8 cellular contexts compared by ENCODE assay signal in the genomic region with DNA sequence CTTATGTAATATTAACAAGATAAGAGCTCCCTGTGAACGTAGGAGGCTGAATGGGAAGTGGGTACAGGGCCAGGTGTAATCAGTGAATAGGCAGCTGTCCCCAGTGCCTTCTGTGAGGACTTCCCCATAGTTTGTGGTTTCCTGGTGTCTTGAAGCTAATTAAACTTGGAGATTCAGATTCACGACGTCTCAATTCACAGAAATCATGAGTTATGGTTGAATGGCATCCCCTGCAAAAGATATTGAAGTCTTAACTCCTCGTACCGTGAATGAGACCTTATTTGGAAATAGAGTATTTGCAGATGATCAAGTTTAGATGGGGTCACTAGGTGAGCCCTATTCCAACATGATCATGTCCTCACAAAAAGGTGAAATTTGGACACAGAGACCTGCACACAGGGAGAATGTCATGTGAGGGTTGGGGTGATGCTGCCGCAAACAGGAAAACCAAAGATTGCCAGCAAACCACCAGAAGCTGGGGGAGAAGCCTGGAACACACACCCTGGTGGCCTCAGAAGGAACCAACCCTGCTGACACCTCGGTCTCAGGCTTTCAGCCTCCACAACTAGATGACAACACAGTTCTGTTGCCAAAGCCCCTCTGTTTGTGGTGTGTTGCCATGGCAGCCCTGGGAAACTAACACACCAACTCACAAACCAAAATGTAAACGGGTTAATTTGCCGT. TPM values are rescaled to one million over a fixed set of nuclear protein-coding genes. Genes with fewer than 3 reads are reported as not detected.
DNase-seq lines count a peak whose midpoint lies in the region; ATAC-seq and TF ChIP-seq lines count a peak whose summit lies in the region.

No MANE protein-coding gene starts in this region.

- H3K4me3 ChIP-seq in GM23338 (no peak overlapping the region), Panc1 (ENCODE audit: low read depth in 2 of 2, low read length in 2 of 2) (no peak overlapping the region)

- CTCF ChIA-PET in Panc1 (lab: Charles Lee) = no interaction called here

- no peaks in the 10 kb centered on the region; the same call in 2 of the 3 replicates for H3K9me3 Mint-ChIP-seq in GM23338
- H3K9me3 Mint-ChIP-seq in activated naive CD4-positive, alpha-beta T cell treated with anti-CD3 and anti-CD28 coated beads, Interleukin-2, amount 50 U/mL, for 24 hours = no peaks in the 10 kb centered on the region
- H3K9me3 Mint-ChIP-seq in natural killer cell treated with Interleukin-12 subunit alpha and Interleukin-12 subunit beta and Interleukin-15 and Interleukin-18, amount 100 ng/mL, for 72 hours = peaks cover 3% of the 10 kb centered on the region

- intact Hi-C loops in Panc1 (cut with micrococcal nuclease; ENCODE audit: unreplicated experiment) = loop anchor here (10.0 kb wide), 1 partner anchor 59 kb away; no protein-coding TSS in a partner anchor

- H3K27ac Mint-ChIP-seq in GM23338 = no peak overlapping the region
- peak overlapping the region; percentile 92 for H3K27ac Mint-ChIP-seq in activated naive CD4-positive, alpha-beta T cell treated with anti-CD3 and anti-CD28 coated beads, Interleukin-2, amount 50 U/mL, for 24 hours
- H3K27ac Mint-ChIP-seq in natural killer cell treated with Interleukin-12 subunit alpha and Interleukin-12 subunit beta and Interleukin-15 and Interleukin-18, amount 100 ng/mL, for 72 hours = peak overlapping the region; percentile 98 to 99

- H3K27me3 Mint-ChIP-seq in GM23338 (ENCODE audit: insufficient read depth, low read depth, poor library complexity) = peaks cover 2% of the 10 kb centered on the region
- H3K27me3 Mint-ChIP-seq in activated naive CD4-positive, alpha-beta T cell treated with anti-CD3 and anti-CD28 coated beads, Interleukin-2, amount 50 U/mL, for 24 hours = no peaks in the 10 kb centered on the region
- H3K27me3 Mint-ChIP-seq in natural killer cell treated with Interleukin-12 subunit alpha and Interleukin-12 subunit beta and Interleukin-15 and Interleukin-18, amount 100 ng/mL, for 72 hours = no peaks in the 10 kb centered on the region

- no peaks in the 10 kb centered on the region for H4K20me1 ChIP-seq in GM23338 (replicated peaks; ENCODE audit: insufficient read depth)

- H3K27me3 ChIP-seq in GM23338 (ENCODE audit: insufficient read depth) (no peaks in the 10 kb centered on the region), Panc1 (ENCODE audit: control insufficient read depth, insufficient read depth, low read length) (no peaks in the 10 kb centered on the region)

- in situ Hi-C loops in Panc1 (cut with HindIII; ENCODE audit: low pct_unique_long_range_greater_than_20kb, low sequenced_read_pairs) = no loop called here

- no peaks in the 10 kb centered on the region for H3F3A ChIP-seq in GM23338 (replicated peaks; ENCODE audit: low read depth)

- no peaks in the 10 kb centered on the region for H3K9me3 ChIP-seq in Panc1 (ENCODE audit: control insufficient read depth, insufficient read depth, low read depth, low read length)

- H3K4me1 ChIP-seq in GM23338 (ENCODE audit: insufficient read depth) = no peaks in the 10 kb centered on the region; the same call in 1 of the 2 replicates
- peaks cover 12% of the 10 kb centered on the region for H3K4me1 ChIP-seq in Panc1 (ENCODE audit: control insufficient read depth, insufficient read depth, low read length)

- H3K79me2 ChIP-seq in GM23338 (replicated peaks; ENCODE audit: insufficient read depth) = no peaks in the 10 kb centered on the region

- H3K27ac ChIP-seq in GM23338 (ENCODE audit: low read depth) (no peak overlapping the region), Panc1 (ENCODE audit: low read length) (peak overlapping the region; percentile 66; the same call in 1 of the 2 replicates)

- H3K4me2 ChIP-seq in GM23338 = no peak overlapping the region

- no peak overlapping the region for H3K4me3 Mint-ChIP-seq in GM23338
- peak overlapping the region; percentile 64 for H3K4me3 Mint-ChIP-seq in activated naive CD4-positive, alpha-beta T cell treated with anti-CD3 and anti-CD28 coated beads, Interleukin-2, amount 50 U/mL, for 24 hours
- peak overlapping the region; percentile 71 for H3K4me3 Mint-ChIP-seq in natural killer cell treated with Interleukin-12 subunit alpha and Interleukin-12 subunit beta and Interleukin-15 and Interleukin-18, amount 100 ng/mL, for 72 hours

- H3K36me3 ChIP-seq in GM23338 (ENCODE audit: insufficient read depth) (no peaks in the 10 kb centered on the region), Panc1 (ENCODE audit: control insufficient read depth, insufficient read depth, low read length) (no peaks in the 10 kb centered on the region)

- H3K36me3 Mint-ChIP-seq in GM23338 (ENCODE audit: low read depth) = no peaks in the 10 kb centered on the region
- H3K36me3 Mint-ChIP-seq in activated naive CD4-positive, alpha-beta T cell treated with anti-CD3 and anti-CD28 coated beads, Interleukin-2, amount 50 U/mL, for 24 hours = peaks cover 3% of the 10 kb centered on the region
- H3K36me3 Mint-ChIP-seq in natural killer cell treated with Interleukin-12 subunit alpha and Interleukin-12 subunit beta and Interleukin-15 and Interleukin-18, amount 100 ng/mL, for 72 hours = peaks cover 12% of the 10 kb centered on the region

- TF ChIP-seq CTCF in GM23338 (conservative IDR thresholded peaks at IDR 0.05; ENCODE audit: low read depth in 2 of 2) (peak; percentile 26 to 35; a peak in 3 of 4 replicates), Panc1 (IDR thresholded peaks at IDR 0.05) (peak; percentile 38; the same call in 1 of the 2 replicates)

- POLR2A ChIA-PET in Panc1 (lab: Charles Lee) = interaction anchor here (0.6 kb wide), 1 partner anchor 507 kb away, joined by 9 read pairs; no protein-coding TSS in a partner anchor

- ATAC-seq in GM23338 = peak; percentile 55
- no peak for ATAC-seq in Panc1
- peak; percentile 91 to 93 for ATAC-seq in natural killer cell treated with Interleukin-12 subunit alpha and Interleukin-12 subunit beta and Interleukin-15 and Interleukin-18, amount 100 ng/mL, for 72 hours
- no peak for ATAC-seq in HG02852 (IDR thresholded peaks at IDR 0.05; ENCODE audit: unreplicated experiment)

- no peaks in the 10 kb centered on the region for H3K9me2 ChIP-seq in GM23338 (ENCODE audit: insufficient read depth)

- DNase-seq in GF-D8 (lab: John Stamatoyannopoulos, UW) = peak; percentile 82
- peak; percentile 51 for DNase-seq in GM23338 (ENCODE audit: low spot score)
- no peak for DNase-seq in Panc1 (ENCODE audit: low read depth, low spot score)
- DNase-seq in natural killer cell treated with Interleukin-12 subunit alpha and Interleukin-12 subunit beta and Interleukin-15 and Interleukin-18, amount 100 ng/mL, for 72 hours (ENCODE audit: low spot score) = peak; percentile 93
- DNase-seq in AG08396 (ENCODE audit: low spot score) = no peak
- DNase-seq in NCI-H146 treated with DMSO at 0.1 percent for 48 hours (lab: John Stamatoyannopoulos, UW; ENCODE audit: unreplicated experiment) = no peak

- peaks cover 4% of the 10 kb centered on the region; the same call in 2 of the 3 replicates for H3K4me1 Mint-ChIP-seq in GM23338
- peaks cover 94% of the 10 kb centered on the region for H3K4me1 Mint-ChIP-seq in activated naive CD4-positive, alpha-beta T cell treated with anti-CD3 and anti-CD28 coated beads, Interleukin-2, amount 50 U/mL, for 24 hours
- peaks cover 81 to 90% of the 10 kb centered on the region in 2 donors for H3K4me1 Mint-ChIP-seq in natural killer cell treated with Interleukin-12 subunit alpha and Interleukin-12 subunit beta and Interleukin-15 and Interleukin-18, amount 100 ng/mL, for 72 hours (ENCODE audit: low read depth in 2 of 2)

- H2AFZ ChIP-seq in GM23338 = no peak overlapping the region

- BruUV-seq in Panc1 (replicated peaks; lab: Mats Ljungman, UMichigan) = no TSS peak

TF ChIP-seq in GM23338, 12 proteins besides CTCF, POLR2A, EP300 and RAD21 (continues in another document):
- TF ChIP-seq STAT1 (IDR thresholded peaks at IDR 0.05; ENCODE audit: unreplicated experiment) (no peak), EZH2phosphoT487 (IDR thresholded peaks at IDR 0.05; ENCODE audit: unreplicated experiment) (no peak), NANOG (IDR thresholded peaks at IDR 0.05; ENCODE audit: borderline replicate concordance) (no peak), POLR2AphosphoS5 (IDR thresholded peaks at IDR 0.05; ENCODE audit: low read depth) (no peak), ZNF331 (CRISPR knock-in tag; IDR thresholded peaks at IDR 0.05; ENCODE audit: low read depth) (no peak), ZNF114 (CRISPR knock-in tag; IDR thresholded peaks at IDR 0.05) (no peak), ETS1 (IDR thresholded peaks at IDR 0.05) (no peak), JUNB (IDR thresholded peaks at IDR 0.05; ENCODE audit: unreplicated experiment) (no peak), CREB1 (CRISPR knock-in tag; IDR thresholded peaks at IDR 0.05; ENCODE audit: low read depth) (no peak)

RNA-seq across cellular contexts. Expression of gene ARL4C, which starts 13.2 kb away (rescaled TPM):
- 9.1 and 9.9 TPM in 2 replicates for total RNA-seq in GM23338 (2014; rRNA removed; shearing (Covaris generic))
- polyA plus RNA-seq in GM23338 (2016; fragmentation: Nextera tagmentation; extraction: Ambion mirVana) = 5.6 and 5.8 TPM in 2 replicates
- total RNA-seq in Panc1 (2021; ENCODE audit: unreplicated experiment) = 151 TPM
- 176 TPM for polyA plus RNA-seq in Panc1 (2012; ENCODE audit: insufficient read length)
- total RNA-seq in natural killer cell treated with Interleukin-12 subunit alpha and Interleukin-12 subunit beta and Interleukin-15 and Interleukin-18, amount 100 ng/mL, for 72 hours = 100 to 1,000 TPM in 1 of 2 donors, 10 to 100 TPM in 1; 99.5 to 136 TPM

Comparison
In these comparisons a context has a peak if more than half of its experiments do, and no peak if none do; other contexts are left out.
1. DNase-seq: peak in GF-D8 (single experiment), GM23338 (single experiment) and natural killer cell treated with Interleukin-12 subunit alpha and Interleukin-12 subunit beta and Interleukin-15 and Interleukin-18, amount 100 ng/mL, for 72 hours (single experiment); none in Panc1 (single experiment), AG08396 (single experiment) and NCI-H146 treated with DMSO at 0.1 percent for 48 hours (single experiment).
2. ATAC-seq: peak in GM23338 (single experiment) and natural killer cell treated with Interleukin-12 subunit alpha and Interleukin-12 subunit beta and Interleukin-15 and Interleukin-18, amount 100 ng/mL, for 72 hours (2 of 2); none in Panc1 (single experiment) and HG02852 (single experiment).